22 cellular contexts compared by ENCODE assay signal in the genomic region with DNA sequence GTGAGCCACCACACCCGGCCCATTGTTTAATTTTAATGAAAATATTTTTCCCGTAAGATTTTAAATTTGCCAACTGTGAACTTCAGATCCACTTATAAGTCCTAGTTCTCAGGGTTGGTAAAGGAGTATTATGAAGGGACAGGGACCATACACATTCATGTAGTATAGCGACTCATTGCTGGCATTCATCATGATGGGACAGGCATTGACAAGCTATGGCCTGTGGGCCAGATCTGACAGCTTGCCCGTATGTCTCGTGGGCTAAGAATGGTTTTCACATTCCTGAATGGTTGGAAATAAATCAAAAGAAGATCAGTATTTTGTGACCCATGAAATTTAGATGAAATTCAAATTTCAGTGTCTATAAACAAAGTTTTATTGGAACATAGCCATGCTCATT. TPM values are rescaled to one million over a fixed set of nuclear protein-coding genes. Genes with fewer than 3 reads are reported as not detected.
"Had no signal": no experiment of that assay in that cellular context is flagged by ENCODE, and none has a peak within 500 bp of the region (broad histone marks: within the 10 kb centered on the region; RNA-seq: fewer than 3 reads in every experiment).

No MANE protein-coding gene starts in this region.

- H3K4me2 ChIP-seq: KMS-11, SK-N-SH had no signal

- H3K27ac ChIP-seq: brain microvascular endothelial cell, KMS-11, RWPE1, SJCRH30, VCaP had no signal

- H3K4me3 ChIP-seq: SJCRH30 had no signal

- H3K4me1 ChIP-seq: SJCRH30 had no signal

- H3K9ac ChIP-seq: KMS-11, SK-N-SH had no signal

- H3K36me3 ChIP-seq: brain microvascular endothelial cell, SJCRH30 had no signal

- H3K9me3 ChIP-seq: SJCRH30, SK-N-SH had no signal

- DNase-seq: activated CD4-positive, alpha-beta memory T cell treated with anti-CD3 and anti-CD28 coated beads for 36 hours; activated CD4-positive, alpha-beta T cell treated with anti-CD3 and anti-CD28 coated beads, Interleukin-2, amount 10 ng/mL, durations not matched to agents 7 days and 5 days; activated CD4-positive, CD25-positive, alpha-beta regulatory T cell; activated gamma-delta T cell; activated naive CD4-positive, alpha-beta T cell treated with anti-CD3 and anti-CD28 coated beads for 36 hours; activated T-cell treated with anti-CD3 and anti-CD28 coated beads for 4 hours; activated T-cell treated with anti-CD3 and anti-CD28 coated beads, Interleukin-2, amount 50 U/mL, for 48 hours; brain microvascular endothelial cell; NCI-H146; NCI-H187 treated with DMSO at 0.1 percent for 48 hours; NCI-H2081 treated with DMSO at 0.1 percent for 48 hours; NCI-H524 treated with DMSO at 0.1 percent for 48 hours; NCI-H82; OCI-M1; Right ventricle myocardium superior; SJCRH30; SK-N-SH; T-helper 1 cell had no signal

RNA-seq across cellular contexts. Expression of a gene that starts 4.0 kb away (rescaled TPM):
- total RNA-seq: activated CD8-positive, alpha-beta memory T cell treated with anti-CD3 and anti-CD28 coated beads for 36 hours had no signal
